11 cellular contexts compared by ENCODE assay signal in the genomic region with DNA sequence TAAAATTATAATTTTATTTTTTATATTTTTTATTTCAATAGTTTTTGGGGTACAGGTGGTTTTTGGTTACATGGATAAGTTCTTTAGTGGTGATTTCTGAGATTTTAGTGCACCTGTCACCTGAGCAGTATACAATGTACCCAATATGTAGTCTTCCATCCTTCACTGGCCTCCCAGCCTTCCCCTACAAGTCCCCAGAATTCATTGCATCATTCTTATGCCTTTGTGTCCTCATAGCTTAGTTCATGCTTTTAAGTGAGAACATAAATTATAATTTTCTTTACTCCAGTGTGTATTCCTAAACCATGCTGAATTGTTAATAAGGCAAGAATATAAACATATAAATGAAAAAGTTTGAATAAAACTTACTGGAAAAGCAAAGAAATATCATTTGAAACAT.
"Had no signal": no experiment of that assay in that cellular context is flagged by ENCODE, and none has a peak within 500 bp of the region (broad histone marks: within the 10 kb centered on the region; RNA-seq: fewer than 3 reads in every experiment).

No MANE protein-coding gene starts in this region.

- H3K9ac ChIP-seq: GM23248 had no signal

- H3K4me1 ChIP-seq: HAP-1 had no signal

- H3K9me3 ChIP-seq: HAP-1 had no signal

- H3K36me3 ChIP-seq: HAP-1 had no signal

- DNase-seq: GM23248, GOT3, H7, H9, HCEC 1CT, HFFc6 had no signal

- H3K27ac ChIP-seq: GM23248 had no signal

- FAIRE-seq: H1, H54 had no signal

- H3K4me3 ChIP-seq: GM23248, GM23338, HAP-1 had no signal

- ATAC-seq: GM23338, HCT116 had no signal

- H2AFZ ChIP-seq: GM23248, GM23338 had no signal

- H3K4me2 ChIP-seq: GM23338 had no signal
